8 cellular contexts compared by ENCODE assay signal in the genomic region with DNA sequence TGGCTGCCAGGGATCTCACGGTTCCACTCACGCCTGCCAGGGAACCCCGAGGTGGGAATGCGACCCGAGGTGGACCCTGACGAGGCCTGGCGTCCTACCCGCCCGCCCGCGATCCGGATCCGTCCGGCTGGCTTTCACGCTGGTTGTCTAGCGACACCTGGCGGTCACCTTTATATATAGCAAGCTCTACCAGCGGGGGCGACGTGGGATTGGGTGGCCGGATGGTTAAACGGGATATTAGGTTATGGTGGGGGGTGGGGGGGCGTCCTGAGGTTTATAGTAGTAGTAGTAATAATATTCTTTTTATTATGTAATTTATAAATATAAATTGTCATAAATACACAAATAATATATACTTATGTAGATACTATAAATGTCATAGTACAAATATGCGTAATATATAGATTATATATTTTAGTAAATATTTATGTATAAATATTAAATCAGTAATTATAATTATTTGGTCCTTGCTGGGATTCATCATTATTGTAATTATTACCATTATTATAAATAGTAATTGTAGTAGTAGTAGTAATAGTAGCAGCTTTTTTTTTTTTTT.
DNase-seq lines count a peak whose midpoint lies in the region; ATAC-seq and TF ChIP-seq lines count a peak whose summit lies in the region.

No MANE protein-coding gene starts in this region.

- no peak for TF ChIP-seq POLR2A in uterus (IDR thresholded peaks at IDR 0.05)

- no peak overlapping the region for H3K27ac Mint-ChIP-seq in T-helper 17 cell

- H3K27me3 ChIP-seq in MG63: peaks cover 32% of the 10 kb centered on the region
- peaks cover 6% of the 10 kb centered on the region for H3K27me3 ChIP-seq in adipocyte (replicated peaks; ENCODE audit: control insufficient read depth, insufficient read depth, low read length)
- H3K27me3 ChIP-seq in heart right ventricle: peaks cover 0 to 21% (median 0%) of the 10 kb centered on the region in 7 donors
- no peaks in the 10 kb centered on the region for H3K27me3 ChIP-seq in uterus

- intact Hi-C loops in heart right ventricle (cut with DNase I) (loop anchor here (1.0 to 10.0 kb wide), 10 partner anchors 56 to 398 kb away; a partner anchor contains a TSS), uterus (cut with DNase I; ENCODE audit: low total_unique reads) (loop anchor here (2.0 kb wide), 1 partner anchor 54 kb away; no protein-coding TSS in a partner anchor)

- DNase-seq in NCI-H2081 (lab: John Stamatoyannopoulos, UW) (peak; percentile 54 to 68), NCI-H2081 treated with DMSO at 0.1 percent for 48 hours (lab: John Stamatoyannopoulos, UW) (no peak), MG63 (peak; percentile 80), T-helper 17 cell (peak; percentile 54 to 65 (median 61)), adipocyte (ENCODE audit: low read depth) (peak; percentile 94), heart right ventricle (peak; percentile 73 to 81), pulmonary artery endothelial cell (ENCODE audit: low read depth, low spot score) (peak; percentile 27), uterus (peak; percentile 73)

- peaks cover 3% of the 10 kb centered on the region for H3K4me1 ChIP-seq in adipocyte (ENCODE audit: control insufficient read depth, insufficient read depth, low read length)
- peaks cover 0 to 20% (median 4%) of the 10 kb centered on the region in 9 donors for H3K4me1 ChIP-seq in heart right ventricle
- peaks cover 0 to 3% of the 10 kb centered on the region in 2 donors for H3K4me1 ChIP-seq in uterus

- peak; percentile 74 to 88 (median 80) for TF ChIP-seq CTCF in heart right ventricle (IDR thresholded peaks at IDR 0.05)
- TF ChIP-seq CTCF in uterus (IDR thresholded peaks at IDR 0.05): peak; percentile 80 to 85 (median 81)

- peak overlapping the region; percentile 62 for H3K9ac ChIP-seq in adipocyte (ENCODE audit: low read length)

- no peaks in the 10 kb centered on the region for H3K36me3 Mint-ChIP-seq in T-helper 17 cell (ENCODE audit: low read depth)

- H3K36me3 ChIP-seq in MG63 (no peaks in the 10 kb centered on the region), adipocyte (ENCODE audit: control insufficient read depth, insufficient read depth, low read length, severe bottlenecking) (no peaks in the 10 kb centered on the region), heart right ventricle (no peaks in the 10 kb centered on the region), uterus (no peaks in the 10 kb centered on the region)

- peak; percentile 75 for ATAC-seq in T-helper 17 cell
- ATAC-seq in heart right ventricle: peak; percentile 32 to 70 (median 54)

- 4 to 5% methylated on average over 24 of the region's 24 CpGs for WGBS in heart right ventricle, 2 donors

- H3K27ac ChIP-seq in heart right ventricle: peak overlapping the region in 1 of 10 donors; percentile 43
- no peak overlapping the region for H3K27ac ChIP-seq in uterus

- H3K4me3 Mint-ChIP-seq in T-helper 17 cell: peak overlapping the region; percentile 67

- no peak overlapping the region for H3K4me3 ChIP-seq in MG63
- peak overlapping the region; percentile 61 for H3K4me3 ChIP-seq in adipocyte (ENCODE audit: low read length)
- H3K4me3 ChIP-seq in heart right ventricle: peak overlapping the region in 5 of 10 donors; percentile 12 to 33 (median 23)
- H3K4me3 ChIP-seq in uterus: no peak overlapping the region

- H3K4me1 Mint-ChIP-seq in T-helper 17 cell: peaks cover 14% of the 10 kb centered on the region

- no peaks in the 10 kb centered on the region for H3K9me3 ChIP-seq in MG63
- no peaks in the 10 kb centered on the region for H3K9me3 ChIP-seq in T-helper 17 cell (ENCODE audit: control insufficient read depth, low read length, poor library complexity, severe bottlenecking)
- no peaks in the 10 kb centered on the region for H3K9me3 ChIP-seq in adipocyte (ENCODE audit: control insufficient read depth, low read length)
- H3K9me3 ChIP-seq in heart right ventricle: no peaks in the 10 kb centered on the region
- no peaks in the 10 kb centered on the region for H3K9me3 ChIP-seq in uterus

- peaks cover 58% of the 10 kb centered on the region for H3K27me3 Mint-ChIP-seq in T-helper 17 cell
